ENCODE assay signal across 1 cellular context in the genomic region with DNA sequence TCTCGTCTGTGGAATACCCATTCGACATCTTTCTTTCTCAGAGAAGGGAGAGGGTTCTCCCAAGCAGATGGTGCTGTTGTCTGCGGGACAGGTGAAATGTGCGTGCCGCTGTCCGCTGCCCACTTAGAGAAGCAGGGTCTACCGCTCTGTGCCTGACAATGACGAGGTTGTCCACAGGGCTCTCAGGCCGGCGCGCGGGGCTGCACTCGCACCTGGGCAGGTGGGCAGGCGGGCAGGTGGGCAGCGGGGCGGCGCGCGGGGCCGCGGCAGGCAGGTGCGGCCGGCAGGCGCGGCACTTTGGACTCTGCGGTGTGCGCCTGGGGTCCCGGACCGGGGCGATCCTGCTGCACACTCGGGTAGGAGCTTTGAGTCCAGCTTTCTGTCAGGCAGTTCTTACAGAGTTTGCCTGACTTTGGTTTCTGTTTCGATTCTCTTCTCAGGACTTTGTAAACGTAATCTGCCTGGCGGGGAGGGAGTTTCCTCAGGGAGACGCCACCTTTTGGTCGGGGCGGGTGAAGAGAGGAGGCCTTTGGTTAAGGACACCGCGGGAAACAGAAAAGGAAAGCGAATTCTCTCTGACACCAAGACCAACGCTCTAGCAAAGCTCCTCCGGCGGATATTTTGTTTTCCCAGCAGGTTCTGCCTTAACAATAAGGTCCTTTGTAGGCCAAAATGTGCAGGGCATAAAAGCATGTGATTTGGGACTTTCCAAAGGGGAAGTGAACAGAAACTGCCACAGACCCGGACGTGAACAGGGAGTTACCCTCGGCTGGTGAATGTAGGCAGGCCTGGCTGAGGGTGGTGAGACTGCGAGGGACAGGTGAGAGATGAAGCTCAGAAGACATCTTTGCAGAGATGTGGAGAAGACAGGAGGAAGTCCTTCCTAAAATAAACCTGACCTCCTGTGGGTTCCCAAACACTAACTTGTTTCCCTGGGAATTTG.
TF ChIP-seq lines count a peak whose summit lies in the region.

Gene IFIH1 (minus strand): TSS at position 405 of the 943 bp plus-strand sequence. CDS start 377 bp downstream, at position 28.

TF ChIP-seq in SK-N-SH, 30 proteins besides CTCF, POLR2A, EP300 and RAD21 (continued from another document):
- TF ChIP-seq PBX3 (IDR thresholded peaks at IDR 0.05) (0 out of 2 replicates have a peak, but pooled peaks have one; percentile 10), SIN3A (IDR thresholded peaks at IDR 0.05; ENCODE audit: borderline replicate concordance, low read depth, low read length) (0 out of 2 replicates have a peak, but pooled peaks have one; percentile 19), NFIC (IDR thresholded peaks at IDR 0.05; ENCODE audit: borderline replicate concordance) (no peak), MAX (IDR thresholded peaks at IDR 0.05; ENCODE audit: low read depth) (peak; percentile 79), GABPA (IDR thresholded peaks at IDR 0.05; ENCODE audit: low read depth) (no peak), FOSL2 (IDR thresholded peaks at IDR 0.05; ENCODE audit: borderline replicate concordance, low read depth) (no peak), JUND (IDR thresholded peaks at IDR 0.05) (no peak), ELF1 (IDR thresholded peaks at IDR 0.05) (0 out of 2 replicates have a peak, but pooled peaks have one; percentile 39), YY1 (IDR thresholded peaks at IDR 0.05; ENCODE audit: low read depth) (no peak), FOXJ3 (CRISPR knock-in tag; IDR thresholded peaks at IDR 0.05) (no peak), TEAD4 (IDR thresholded peaks at IDR 0.05; ENCODE audit: borderline replicate concordance, insufficient read depth) (no peak), RFX5 (IDR thresholded peaks at IDR 0.05; ENCODE audit: low read length) (no peak), NRF1 (IDR thresholded peaks at IDR 0.05; ENCODE audit: low read depth, low read length) (no peak), RCOR1 (IDR thresholded peaks at IDR 0.05; ENCODE audit: low read length) (no peak), POLR2AphosphoS5 (IDR thresholded peaks at IDR 0.05; ENCODE audit: low read depth, low read length) (no peak; the same call in 1 of the 2 replicates), TAF1 (IDR thresholded peaks at IDR 0.05; ENCODE audit: borderline replicate concordance, low read depth, low read length) (0 out of 2 replicates have a peak, but pooled peaks have one; percentile 20), ZBTB33 (IDR thresholded peaks at IDR 0.05; ENCODE audit: borderline replicate concordance, low read depth) (no peak)
- TF ChIP-seq, protein P1, sequence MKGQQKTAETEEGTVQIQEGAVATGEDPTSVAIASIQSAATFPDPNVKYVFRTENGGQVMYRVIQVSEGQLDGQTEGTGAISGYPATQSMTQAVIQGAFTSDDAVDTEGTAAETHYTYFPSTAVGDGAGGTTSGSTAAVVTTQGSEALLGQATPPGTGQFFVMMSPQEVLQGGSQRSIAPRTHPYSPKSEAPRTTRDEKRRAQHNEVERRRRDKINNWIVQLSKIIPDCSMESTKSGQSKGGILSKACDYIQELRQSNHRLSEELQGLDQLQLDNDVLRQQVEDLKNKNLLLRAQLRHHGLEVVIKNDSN (IDR thresholded peaks at IDR 0.05; ENCODE audit: borderline replicate concordance, low read depth): no peak
